ENCODE assay signal across 8 cellular contexts in genomic region chr10:110504111-110504735, GRCh38. TPM values are rescaled to one million over a fixed set of nuclear protein-coding genes. Genes with fewer than 3 reads are reported as not detected.
DNase-seq lines count a peak whose midpoint lies in the region; ATAC-seq and TF ChIP-seq lines count a peak whose summit lies in the region.

No MANE protein-coding gene starts in this region.

- H3K36me3 ChIP-seq in breast epithelium (no peaks in the 10 kb centered on the region), mucosa of descending colon (ENCODE audit: low read depth) (no peaks in the 10 kb centered on the region), uterus (no peaks in the 10 kb centered on the region)

- TF ChIP-seq POLR2A in breast epithelium (IDR thresholded peaks at IDR 0.05) (no peak), uterus (IDR thresholded peaks at IDR 0.05) (no peak)

- H3K4me3 ChIP-seq in breast epithelium (peak overlapping the region in 2 of 3 donors; percentile 1 to 17), mucosa of descending colon (no peak overlapping the region), uterus (no peak overlapping the region)

- H3K27me3 ChIP-seq in breast epithelium (no peaks in the 10 kb centered on the region), uterus (no peaks in the 10 kb centered on the region)

- TF ChIP-seq CTCF in breast epithelium (IDR thresholded peaks at IDR 0.05): no peak
- TF ChIP-seq CTCF in mucosa of descending colon (IDR thresholded peaks at IDR 0.05): no peak
- TF ChIP-seq CTCF in uterus (IDR thresholded peaks at IDR 0.05): no peak

- H3K27ac ChIP-seq in breast epithelium (peak overlapping the region; percentile 71 to 79), uterus (peak overlapping the region; percentile 83 to 97)

- DNase-seq in Right ventricle myocardium inferior (ENCODE audit: missing footprints) (no peak), cardiac septum (ENCODE audit: low spot score) (no peak), T-helper 2 cell (peak in 4 of 5 experiments; percentile 6 to 92 (median 56)), breast epithelium (ENCODE audit: low spot score in 2 of 2) (peak in 1 of 2 donors; percentile 36), mucosa of descending colon (peak in 1 of 3 donors; percentile 48), uterus (peak; percentile 54 to 65), amniotic stem cell (lab: John Stamatoyannopoulos, UW) (no peak)

- ATAC-seq in Right ventricle myocardium inferior (peak; percentile 22), HG03066 (IDR thresholded peaks at IDR 0.05; ENCODE audit: low read depth, unreplicated experiment) (peak; percentile 56), mucosa of descending colon (peak; percentile 61)

- no peaks in the 10 kb centered on the region for H3K9me3 ChIP-seq in breast epithelium
- H3K9me3 ChIP-seq in mucosa of descending colon: no peaks in the 10 kb centered on the region
- H3K9me3 ChIP-seq in uterus: no peaks in the 10 kb centered on the region

- intact Hi-C loops in Right ventricle myocardium inferior (cut with DNase I) (loop anchor here (5.0 to 10.0 kb wide), 3 partner anchors 33 to 289 kb away; partner anchors contain the start of gene SMC3), cardiac septum (cut with DNase I) (loop anchor here (10.0 kb wide), 1 partner anchor 499 kb away; the partner anchor contains the start of gene ADD3), breast epithelium (cut with DNase I; ENCODE audit: low total_unique reads) (no loop called here), mucosa of descending colon (cut with DNase I, micrococcal nuclease) (no loop called here), uterus (cut with DNase I; ENCODE audit: low total_unique reads) (no loop called here)

- H3K4me1 ChIP-seq in breast epithelium (peaks cover 4 to 23% of the 10 kb centered on the region in 2 donors), mucosa of descending colon (ENCODE audit: low read depth) (peaks cover 16% of the 10 kb centered on the region), uterus (peaks cover 0 to 8% of the 10 kb centered on the region in 2 donors)

RNA-seq across cellular contexts. Expression of gene DUSP5, which starts 6.5 kb away (rescaled TPM):
- total RNA-seq in Right ventricle myocardium inferior (6.2 TPM), cardiac septum (29.4 TPM), breast epithelium (10 to 100 TPM in 2 of 3 donors, 1 to 10 TPM in 1; 3.8 to 35.4 (median 26.9) TPM), mucosa of descending colon (10 to 100 TPM; 21.5 to 40.1 (median 23.9) TPM), uterus (100 to 1,000 TPM in 1 of 4 donors, 10 to 100 TPM in 3; 10.4 to 112 (median 17.5) TPM)

Comparison
In these comparisons a context has a peak if more than half of its experiments do, and no peak if none do; other contexts are left out.
1. DNase-seq: peak in T-helper 2 cell (4 of 5) and uterus (2 of 2); none in Right ventricle myocardium inferior (single experiment), cardiac septum (single experiment) and amniotic stem cell (single experiment).
2. H3K4me3 ChIP-seq: peak in breast epithelium (2 of 3); none in mucosa of descending colon (single experiment) and uterus (0 of 2).
3. intact Hi-C loops: an anchor here in Right ventricle myocardium inferior (5.0 to 10.0 kb wide) and cardiac septum (10.0 kb wide); none called in breast epithelium, mucosa of descending colon and uterus.
4. Peak in every context shown above with its lines, with median percentiles within 50 percentile points of each other: ATAC-seq.